In the genomic region with DNA sequence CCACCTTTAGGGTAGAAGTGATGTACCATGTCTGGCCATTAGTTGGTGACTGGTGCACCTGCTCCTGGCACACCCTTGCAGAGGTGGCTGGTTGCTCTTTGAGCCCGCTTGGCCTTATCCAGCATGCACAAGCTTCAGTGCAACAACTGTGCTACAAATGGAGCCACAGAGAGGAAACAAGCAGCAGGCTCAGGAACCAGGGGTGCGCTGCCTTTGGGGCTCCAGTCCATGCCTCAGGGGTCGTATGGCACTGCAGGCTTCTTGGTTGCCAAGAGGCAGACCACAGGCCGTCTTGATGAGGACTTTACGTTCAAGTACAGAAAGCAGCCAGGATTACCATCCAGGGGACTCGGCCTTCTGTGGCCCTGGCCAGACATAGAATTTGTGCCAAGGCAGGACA, we compare ENCODE assay signal across 19 cellular contexts. TPM values are rescaled to one million over a fixed set of nuclear protein-coding genes. Genes with fewer than 3 reads are reported as not detected.
"Had no signal": no experiment of that assay in that cellular context is flagged by ENCODE, and none has a peak within 500 bp of the region (broad histone marks: within the 10 kb centered on the region; RNA-seq: fewer than 3 reads in every experiment).

No MANE protein-coding gene starts in this region.

RNA-seq across cellular contexts. Expression of a gene that starts 44.6 kb away (rescaled TPM):
- total RNA-seq: activated naive CD4-positive, alpha-beta T cell treated with anti-CD3 and anti-CD28 coated beads for 36 hours; activated naive CD4-positive, alpha-beta T cell treated with anti-CD3 and anti-CD28 coated beads, Interleukin-2, amount 50 U/mL, for 72 hours; activated naive CD8-positive, alpha-beta T cell treated with anti-CD3 and anti-CD28 coated beads for 36 hours; activated naive CD8-positive, alpha-beta T cell treated with anti-CD3 and anti-CD28 coated beads, Interleukin-2, amount 10 ng/mL, durations not matched to agents 7 days and 5 days; activated T-cell treated with anti-CD3 and anti-CD28 coated beads, Interleukin-2, amount 50 U/mL, for 4 hours; activated T-cell treated with anti-CD3 and anti-CD28 coated beads, Interleukin-2, amount 50 U/mL, for 72 hours; activated T-helper 1 cell treated with anti-CD3 and anti-CD28 coated beads, Interleukin-12 subunit alpha, Interleukin-12 subunit beta, Interleukin-2, Interleukin-4 antibody, amounts not matched to agents 30 ng/mL and 10 ng/mL and 1 ng/mL, durations not matched to agents 14 hours and 24 hours and 36 hours; activated T-helper 17 cell treated with anti-CD3 and anti-CD28 coated beads, Interleukin-2, amount 50 U/mL, for 72 hours; activated T-helper 2 cell treated with anti-CD3 and anti-CD28 coated beads, Interferon-gamma antibody, Interleukin-2, Interleukin-4, amounts not matched to agents 10 μg/mL and 5 μg/mL and 100 μg/mL, durations not matched to agents 14 hours and 24 hours and 36 hours; adrenal gland; aorta; ascending aorta; astrocyte; body of pancreas; breast epithelium; bronchial epithelial cell; cardiac muscle cell; cerebellum had no signal
- polyA plus RNA-seq: adipose tissue, adrenal gland, aorta, cardiac muscle cell had no signal
